ENCODE assay signal across 6 cellular contexts in genomic region chr5:3446410-3446809, GRCh38.
"Had no signal": no experiment of that assay in that cellular context is flagged by ENCODE, and none has a peak within 500 bp of the region (broad histone marks: within the 10 kb centered on the region; RNA-seq: fewer than 3 reads in every experiment).

No MANE protein-coding gene starts in this region.

- H3K9ac ChIP-seq: KMS-11 had no signal

- H3K36me3 ChIP-seq: HAP-1 had no signal

- DNase-seq: H7, KBM-7 had no signal

- H3K27ac ChIP-seq: KMS-11 had no signal

- H3K9me3 ChIP-seq: HAP-1 had no signal

- H3K4me1 ChIP-seq: HAP-1 had no signal

- H3K4me3 ChIP-seq: GM23338, HAP-1 had no signal

- H3K4me2 ChIP-seq: GM23338, KMS-11 had no signal

- H2AFZ ChIP-seq: GM23338 had no signal

- ATAC-seq: GM23338, HCT116 had no signal
